Comparison of ENCODE assay signal across 1 cellular context in genomic region chr7:37481154-37481553, GRCh38.
TF ChIP-seq lines count a peak whose summit lies in the region.

No MANE protein-coding gene starts in this region.

TF ChIP-seq in H1, 55 proteins besides CTCF, POLR2A, EP300 and RAD21 (continued from another document):
- TF ChIP-seq FOSL1 (IDR thresholded peaks at IDR 0.05; ENCODE audit: insufficient read depth, low read depth, low read length) (no peak), BRCA1 (IDR thresholded peaks at IDR 0.05; ENCODE audit: low read depth, low read length) (no peak), POLR2AphosphoS5 (IDR thresholded peaks at IDR 0.05; ENCODE audit: low read depth, low read length) (no peak)
